ENCODE assay signal across 16 cellular contexts in genomic region chr3:38327335-38328009, GRCh38. TPM values are rescaled to one million over a fixed set of nuclear protein-coding genes. Genes with fewer than 3 reads are reported as not detected.
DNase-seq lines count a peak whose midpoint lies in the region; ATAC-seq and TF ChIP-seq lines count a peak whose summit lies in the region.
"Had no signal": no experiment of that assay in that cellular context is flagged by ENCODE, and none has a peak within 500 bp of the region (broad histone marks: within the 10 kb centered on the region; RNA-seq: fewer than 3 reads in every experiment).

No MANE protein-coding gene starts in this region.

- no peak overlapping the region for H2BK5ac ChIP-seq in mesenchymal stem cell (ENCODE audit: low read depth, low read length, poor library complexity, severe bottlenecking)

- H4K8ac ChIP-seq in mesenchymal stem cell (ENCODE audit: low read length) = no peak overlapping the region

- no peak overlapping the region for H2AFZ ChIP-seq in mesenchymal stem cell (ENCODE audit: low read depth, low read length)

- no peak overlapping the region for H4K91ac ChIP-seq in mesenchymal stem cell (ENCODE audit: low read length)

- H3K27me3 Mint-ChIP-seq in naive thymus-derived CD8-positive, alpha-beta T cell = peaks cover 0 to 10% (median 2%) of the 10 kb centered on the region in 5 donors

- peak overlapping the region; percentile 34 for H3K9ac ChIP-seq in mesenchymal stem cell (ENCODE audit: low read length)

- no peak overlapping the region for H3K4me3 Mint-ChIP-seq in naive thymus-derived CD8-positive, alpha-beta T cell
- H3K4me3 Mint-ChIP-seq: activated B cell treated with CpG ODN at 0.5 μM for 24 hours; CD4-positive, alpha-beta memory T cell had no signal

- TF ChIP-seq CTCF in brain microvascular endothelial cell (IDR thresholded peaks at IDR 0.05; ENCODE audit: low read depth, low read length, missing control alignments) = no peak

- H3K27ac Mint-ChIP-seq in naive thymus-derived CD8-positive, alpha-beta T cell = no peak overlapping the region
- H3K27ac Mint-ChIP-seq: activated B cell treated with CpG ODN at 0.5 μM for 24 hours had no signal

- H3K36me3 ChIP-seq in brain microvascular endothelial cell (replicated peaks) = no peaks in the 10 kb centered on the region
- H3K36me3 ChIP-seq in mesenchymal stem cell (ENCODE audit: control insufficient read depth in 1 of 2, insufficient read depth in 2 of 2, low read depth in 1 of 2, low read length in 2 of 2) = peaks cover 0 to 5% of the 10 kb centered on the region in 2 experiments
- H3K36me3 ChIP-seq: SJCRH30 had no signal

- no peak overlapping the region for H3K4me2 ChIP-seq in mesenchymal stem cell (ENCODE audit: low read length, poor library complexity, severe bottlenecking)

- H2BK12ac ChIP-seq in mesenchymal stem cell (ENCODE audit: low read length in 2 of 2) = no peak overlapping the region

- no peak overlapping the region for H2BK120ac ChIP-seq in mesenchymal stem cell (ENCODE audit: low read depth, low read length)

- peaks cover 14% of the 10 kb centered on the region for H3K9me3 ChIP-seq in mesenchymal stem cell (ENCODE audit: control insufficient read depth, low read length)
- H3K9me3 ChIP-seq: SJCRH30 had no signal

- H3K27ac ChIP-seq in brain microvascular endothelial cell (no peak overlapping the region), mesenchymal stem cell (ENCODE audit: low read length, poor library complexity, severe bottlenecking) (no peak overlapping the region)
- H3K27ac ChIP-seq: coronary artery, SJCRH30 had no signal

- in situ Hi-C loops in brain microvascular endothelial cell (cut with HindIII; ENCODE audit: low pct_ligation_motif_present, low sequenced_read_pairs) = no loop called here

- no peak overlapping the region for H3K18ac ChIP-seq in mesenchymal stem cell (ENCODE audit: low read depth in 1 of 2, low read length in 2 of 2)

- H3K36me3 Mint-ChIP-seq in naive thymus-derived CD8-positive, alpha-beta T cell = no peaks in the 10 kb centered on the region
- H3K36me3 Mint-ChIP-seq: CD4-positive, alpha-beta memory T cell had no signal

- H2BK15ac ChIP-seq in mesenchymal stem cell (ENCODE audit: low read depth, poor library complexity, severe bottlenecking) = no peak overlapping the region

- H3K14ac ChIP-seq in mesenchymal stem cell (ENCODE audit: low read length in 2 of 2) = no peak overlapping the region

- no peaks in the 10 kb centered on the region for H3K4me1 ChIP-seq in mesenchymal stem cell (ENCODE audit: control insufficient read depth, insufficient read depth, low read depth, low read length)
- H3K4me1 ChIP-seq: SJCRH30 had no signal

- H3K4ac ChIP-seq in mesenchymal stem cell (ENCODE audit: low read depth in 1 of 2, low read length in 2 of 2) = no peak overlapping the region

- no peak overlapping the region for H2AK5ac ChIP-seq in mesenchymal stem cell (ENCODE audit: low read length, severe bottlenecking)

- H3K27me3 ChIP-seq in brain microvascular endothelial cell (replicated peaks) = no peaks in the 10 kb centered on the region
- H3K27me3 ChIP-seq in mesenchymal stem cell (ENCODE audit: control insufficient read depth in 1 of 2, insufficient read depth in 1 of 2, low read length in 2 of 2) = peaks cover 0 to 3% of the 10 kb centered on the region in 2 experiments
- H3K27me3 ChIP-seq: SJCRH30 had no signal

- no peaks in the 10 kb centered on the region for H3K79me1 ChIP-seq in mesenchymal stem cell (replicated peaks; ENCODE audit: low read length, poor library complexity, severe bottlenecking)

- POLR2A ChIA-PET in naive thymus-derived CD8-positive, alpha-beta T cell (lab: Charles Lee) = no interaction called here

- DNase-seq in GM04504 (ENCODE audit: low read depth) (peak; percentile 15), MV-4-11 (lab: John Stamatoyannopoulos, UW) (peak; percentile 46), brain microvascular endothelial cell (peak; percentile 77), mesenchymal stem cell (peak; percentile 50), NCI-H1092 treated with DMSO at 0.1 percent for 48 hours (lab: John Stamatoyannopoulos, UW) (no peak), mucosa of gallbladder (ENCODE audit: low spot score) (no peak)
- no peak for DNase-seq in naive thymus-derived CD8-positive, alpha-beta T cell
- DNase-seq: activated B cell treated with CpG ODN at 0.5 μM for 24 hours; CD4-positive, alpha-beta memory T cell; NCI-H1048; NCI-H510A treated with DMSO at 0.1 percent for 48 hours; SJCRH30 had no signal

- no peak for ATAC-seq in HG02970 (IDR thresholded peaks at IDR 0.05; ENCODE audit: low FRiP score, unreplicated experiment)
- no peak for ATAC-seq in naive thymus-derived CD8-positive, alpha-beta T cell

- no peak overlapping the region for H3K23ac ChIP-seq in mesenchymal stem cell (ENCODE audit: low read length in 2 of 2)

- H3K4me3 ChIP-seq in brain microvascular endothelial cell (ENCODE audit: low read depth, low read length) = no peak overlapping the region
- H3K4me3 ChIP-seq in mesenchymal stem cell (ENCODE audit: insufficient read depth in 1 of 2, low read depth in 1 of 2, low read length in 2 of 2) = no peak overlapping the region
- H3K4me3 ChIP-seq: coronary artery, SJCRH30 had no signal

- peaks cover 0 to 5% (median 0%) of the 10 kb centered on the region in 9 donors for H3K9me3 Mint-ChIP-seq in naive thymus-derived CD8-positive, alpha-beta T cell

- no peaks in the 10 kb centered on the region for H3K4me1 Mint-ChIP-seq in naive thymus-derived CD8-positive, alpha-beta T cell
- H3K4me1 Mint-ChIP-seq: activated B cell treated with CpG ODN at 0.5 μM for 24 hours; CD4-positive, alpha-beta memory T cell had no signal

RNA-seq across cellular contexts. Expression of gene XYLB, which starts 19.1 kb away (rescaled TPM):
- 2.0 TPM for polyA plus RNA-seq in mesenchymal stem cell (2013, experiment 1 of 2)
- polyA plus RNA-seq in mesenchymal stem cell (2013, experiment 2 of 2) = 2.1 TPM
- total RNA-seq in mucosa of gallbladder = 5.8 TPM
- total RNA-seq in naive thymus-derived CD8-positive, alpha-beta T cell = 1 to 10 TPM; 2.3 to 3.4 TPM
- under 1 TPM; 0.29 to 0.83 (median 0.77) TPM for polyA plus RNA-seq in naive thymus-derived CD8-positive, alpha-beta T cell

RNA-seq across cellular contexts. Expression of gene SLC22A14, which starts 45.4 kb away (rescaled TPM):
- polyA plus RNA-seq in mesenchymal stem cell (2013, experiment 1 of 2) = not detected
- 0.03 TPM for polyA plus RNA-seq in mesenchymal stem cell (2013, experiment 2 of 2)
- 0.46 TPM for total RNA-seq in mucosa of gallbladder
- under 1 TPM in 1 of 2 experiments, not detected in 1; 0.22 TPM for total RNA-seq in naive thymus-derived CD8-positive, alpha-beta T cell
- polyA plus RNA-seq in naive thymus-derived CD8-positive, alpha-beta T cell = not detected
- total RNA-seq: CD4-positive, alpha-beta memory T cell; SJCRH30; subcutaneous adipose tissue had no signal
- polyA plus RNA-seq: liver had no signal

Comparison
In these comparisons a context has a peak if more than half of its experiments do, and no peak if none do; other contexts are left out.
1. DNase-seq: peak in GM04504 (single experiment), MV-4-11 (single experiment), brain microvascular endothelial cell (single experiment) and mesenchymal stem cell (single experiment); none in NCI-H1092 treated with DMSO at 0.1 percent for 48 hours (single experiment), mucosa of gallbladder (single experiment) and naive thymus-derived CD8-positive, alpha-beta T cell (0 of 10).